In the genomic region with DNA sequence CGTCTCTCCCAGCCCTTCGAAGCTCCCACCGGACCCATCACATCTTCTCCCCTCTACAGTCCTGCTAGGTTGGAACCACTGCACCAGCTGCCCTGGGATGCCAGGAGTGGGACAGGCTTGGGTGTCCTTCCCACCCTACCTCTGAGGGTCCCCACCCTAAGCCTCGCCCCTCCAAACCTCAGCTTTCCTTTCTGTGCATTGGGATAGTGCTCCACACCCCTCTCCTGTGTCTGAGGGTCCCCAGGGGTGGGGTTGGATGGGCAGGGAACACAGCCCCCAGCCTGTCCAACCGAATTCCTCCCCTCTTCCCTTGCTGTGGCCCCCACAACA, we compare ENCODE assay signal across 1 cellular context.
TF ChIP-seq lines count a peak whose summit lies in the region.

No MANE protein-coding gene starts in this region.

TF ChIP-seq in K562, 482 proteins besides CTCF, POLR2A, EP300 and RAD21:
- TF ChIP-seq ADNP (tag; IDR thresholded peaks at IDR 0.05) (peak; percentile 88; the same call in 1 of the 2 replicates), NFE2L1 (tag; IDR thresholded peaks at IDR 0.05; ENCODE audit: borderline replicate concordance, low read depth) (no peak), TEAD2 (tag; IDR thresholded peaks at IDR 0.05) (no peak), RCOR1 (IDR thresholded peaks at IDR 0.05; ENCODE audit: borderline replicate concordance in 1 of 2, low read depth in 2 of 2, low read length in 2 of 2) (peak in 1 of 2 experiments; percentile 47; a peak in 1 of 4 replicates), SMARCA5 (IDR thresholded peaks at IDR 0.05) (0 out of 2 replicates have a peak, but pooled peaks have one; percentile 77), L3MBTL2 (IDR thresholded peaks at IDR 0.05) (no peak), MEF2A (IDR thresholded peaks at IDR 0.05; ENCODE audit: control insufficient read depth, low read depth, low read length) (no peak), STAG1 (CRISPR knock-in tag; IDR thresholded peaks at IDR 0.05; ENCODE audit: borderline replicate concordance) (0 out of 2 replicates have a peak, but pooled peaks have one; percentile 7)
